Comparison of ENCODE assay signal across 8 cellular contexts in the genomic region with DNA sequence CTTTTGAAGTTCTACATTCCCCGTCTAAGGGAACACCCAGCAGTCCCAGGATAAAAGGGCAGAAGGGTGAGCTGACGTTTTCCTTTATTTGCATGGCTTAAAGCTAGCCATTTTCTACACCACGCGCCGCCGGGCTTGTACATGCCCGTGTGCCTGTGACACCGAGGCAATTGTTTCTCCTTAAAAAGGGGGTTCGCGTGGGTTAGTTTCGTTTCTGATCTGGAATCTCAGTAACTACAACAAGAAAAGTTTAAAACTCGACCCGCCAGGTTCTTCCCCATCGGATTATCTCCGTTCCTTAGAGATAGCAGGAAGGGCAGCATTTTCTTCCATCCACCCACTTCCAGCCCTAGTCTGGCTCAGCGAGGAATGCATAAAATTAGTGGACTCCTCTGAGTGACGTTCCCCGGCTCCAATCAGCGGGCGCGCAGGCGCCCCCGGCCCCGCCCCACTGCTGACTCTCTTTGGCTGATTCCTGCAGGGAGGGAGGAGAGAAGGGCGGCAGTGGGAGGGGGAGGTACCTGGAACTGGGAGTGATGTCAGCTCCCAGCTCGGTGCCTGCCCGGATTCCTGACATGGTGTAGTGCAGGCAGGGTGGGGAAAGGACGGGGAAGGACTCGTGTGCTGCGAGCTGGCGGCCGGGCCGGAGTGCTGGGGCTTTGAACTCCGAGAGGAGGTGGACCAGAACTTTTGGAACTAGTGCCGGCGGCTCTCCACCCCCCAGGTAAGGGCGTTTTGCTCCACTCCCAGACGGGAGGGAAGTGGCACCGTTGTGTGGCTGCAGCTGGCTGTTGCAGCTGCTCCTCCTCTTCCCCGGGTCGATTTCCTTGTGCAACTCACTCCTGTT. TPM values are rescaled to one million over a fixed set of nuclear protein-coding genes. Genes with fewer than 3 reads are reported as not detected.
DNase-seq lines count a peak whose midpoint lies in the region; ATAC-seq lines count a peak whose summit lies in the region.

PPFIBP1 (plus strand) TSS at position 565 of the 847 bp plus-strand sequence. CDS start 109,191 bp downstream, outside the sequence.

- CTCF ChIA-PET in activated CD8-positive, alpha-beta memory T cell treated with anti-CD3 and anti-CD28 coated beads for 36 hours (lab: Charles Lee) = no interaction called here

- POLR2A ChIA-PET in activated CD8-positive, alpha-beta memory T cell treated with anti-CD3 and anti-CD28 coated beads for 36 hours (lab: Charles Lee) = no interaction called here

- peak; percentile 92 for DNase-seq in COLO668 (lab: John Stamatoyannopoulos, UW; ENCODE audit: unreplicated experiment)
- DNase-seq in HT-29 (ENCODE audit: low spot score) = peak; percentile 100
- peak; percentile 83 to 94 for DNase-seq in NOMO-1 (lab: John Stamatoyannopoulos, UW; ENCODE audit: unreplicated experiment in 2 of 2)
- peak; percentile 99 for DNase-seq in effector CD8-positive, alpha-beta T cell (lab: John Stamatoyannopoulos, UW)
- DNase-seq in lung microvascular endothelial cell (ENCODE audit: low read depth in 2 of 2) = peak; percentile 99
- peak; percentile 96 to 98 (median 96) for DNase-seq in stimulated activated CD4-positive, alpha-beta T cell treated with anti-CD3 and anti-CD28 coated beads, TNF-alpha, amount 100 ng/mL, for 48 hours (ENCODE audit: low read depth in 3 of 3)

- ATAC-seq in GM19468 (IDR thresholded peaks at IDR 0.05; ENCODE audit: extremely low read depth, unreplicated experiment) = peak; percentile 76

RNA-seq across cellular contexts. Expression of gene PPFIBP1, which starts in this region (rescaled TPM):
- 17.6 and 18.4 TPM in 2 replicates for total RNA-seq in HT-29 (2014; rRNA removed; shearing (Covaris generic))
- 10 to 100 TPM; 10.1 to 10.6 TPM for total RNA-seq in activated CD8-positive, alpha-beta memory T cell treated with anti-CD3 and anti-CD28 coated beads for 36 hours
- total RNA-seq in lung microvascular endothelial cell = 301 and 612 TPM in 2 replicates

Comparison
In these comparisons a context has a peak if more than half of its experiments do, and no peak if none do; other contexts are left out.
1. Peak in every context shown above with its lines: DNase-seq and ATAC-seq.
2. RNA of gene PPFIBP1 (total RNA-seq): 301 to 612 TPM in lung microvascular endothelial cell; 17.6 to 18.4 TPM in HT-29 and 10.1 to 10.6 TPM in activated CD8-positive, alpha-beta memory T cell treated with anti-CD3 and anti-CD28 coated beads for 36 hours; every median in the first group is over 10 times any median in the second.